In the genomic region with DNA sequence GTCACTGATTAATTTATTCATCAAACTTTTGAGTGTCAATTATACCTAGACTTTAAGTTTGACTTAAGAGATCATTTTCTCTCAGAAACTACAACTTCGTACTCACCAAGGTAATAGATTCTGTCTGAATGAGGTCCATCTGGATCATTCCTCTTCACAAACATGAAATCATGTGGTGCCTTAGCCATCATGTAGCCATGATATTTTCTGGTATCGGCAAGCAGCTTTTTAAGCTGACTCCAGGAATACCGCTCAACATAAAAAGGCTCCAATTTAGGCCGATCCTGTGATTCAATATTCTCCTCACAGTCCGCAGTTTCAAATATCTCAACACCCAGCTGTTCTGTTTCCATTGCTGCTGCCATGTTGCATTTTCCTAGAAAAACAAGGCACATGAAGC, we compare ENCODE assay signal across 14 cellular contexts. TPM values are rescaled to one million over a fixed set of nuclear protein-coding genes. Genes with fewer than 3 reads are reported as not detected.
A peak's percentile ranks its signal among the peaks of the same experiment; 100 is the strongest.
DNase-seq lines count a peak whose midpoint lies in the region; ATAC-seq and TF ChIP-seq lines count a peak whose summit lies in the region.
"Had no signal": no experiment of that assay in that cellular context is flagged by ENCODE, and none has a peak within 500 bp of the region (broad histone marks: within the 10 kb centered on the region; RNA-seq: fewer than 3 reads in every experiment).

No MANE protein-coding gene starts in this region.

- no peak for DNase-seq in activated naive CD8-positive, alpha-beta T cell treated with anti-CD3 and anti-CD28 coated beads for 36 hours
- no peak for DNase-seq in dorsolateral prefrontal cortex
- no peak for DNase-seq in naive thymus-derived CD8-positive, alpha-beta T cell
- DNase-seq in NCI-H524 treated with DMSO at 0.1 percent for 48 hours (lab: John Stamatoyannopoulos, UW): no peak
- DNase-seq in right lobe of liver: no peak
- no peak for DNase-seq in nephron progenitor cell
- DNase-seq: activated CD4-positive, alpha-beta T cell treated with anti-CD3 and anti-CD28 coated beads, Interleukin-2, amount 10 ng/mL, durations not matched to agents 7 days and 5 days; CD4-positive, alpha-beta T cell; NCI-H69; stimulated activated CD4-positive, alpha-beta T cell treated with anti-CD3 and anti-CD28 coated beads, Interleukin-2, amount 100 ng/mL, for 24 hours had no signal

- peaks cover 12% of the 10 kb centered on the region for H3K36me3 Mint-ChIP-seq in activated naive CD8-positive, alpha-beta T cell treated with anti-CD3 and anti-CD28 coated beads for 36 hours
- peaks cover 0 to 66% (median 3%) of the 10 kb centered on the region in 3 donors for H3K36me3 Mint-ChIP-seq in naive thymus-derived CD8-positive, alpha-beta T cell
- H3K36me3 Mint-ChIP-seq in nephron progenitor cell (ENCODE audit: low read depth): peaks cover 37% of the 10 kb centered on the region

- H3K27me3 ChIP-seq in dorsolateral prefrontal cortex: no peaks in the 10 kb centered on the region
- no peaks in the 10 kb centered on the region for H3K27me3 ChIP-seq in right lobe of liver
- H3K27me3 ChIP-seq: cardiac muscle cell had no signal

- peak overlapping the region in 58 of 59 donors; percentile 8 to 59 (median 38) for H3K4me3 ChIP-seq in dorsolateral prefrontal cortex
- H3K4me3 ChIP-seq in right lobe of liver: no peak overlapping the region
- H3K4me3 ChIP-seq: cardiac muscle cell, lung had no signal

- intact Hi-C loops in dorsolateral prefrontal cortex (cut with DNase I) (no loop called here), right lobe of liver (cut with DNase I) (no loop called here)

- H3K4me3 Mint-ChIP-seq in activated naive CD8-positive, alpha-beta T cell treated with anti-CD3 and anti-CD28 coated beads for 36 hours: no peak overlapping the region
- no peak overlapping the region for H3K4me3 Mint-ChIP-seq in naive thymus-derived CD8-positive, alpha-beta T cell
- no peak overlapping the region for H3K4me3 Mint-ChIP-seq in nephron progenitor cell
- H3K4me3 Mint-ChIP-seq: activated CD4-positive, alpha-beta T cell treated with anti-CD3 and anti-CD28 coated beads, Interleukin-2, amount 10 ng/mL, durations not matched to agents 7 days and 5 days; CD4-positive, alpha-beta T cell had no signal

- no peak for TF ChIP-seq CTCF in dorsolateral prefrontal cortex (IDR thresholded peaks at IDR 0.05 in 54 of 56, conservative IDR thresholded peaks at IDR 0.05 in 2 of 56; ENCODE audit: low read depth in 1 of 56, partially characterized antibody in 56 of 56)
- no peak for TF ChIP-seq CTCF in right lobe of liver (IDR thresholded peaks at IDR 0.05)
- TF ChIP-seq CTCF in nephron progenitor cell (IDR thresholded peaks at IDR 0.05): no peak

- no peak for TF ChIP-seq POLR2A in right lobe of liver (IDR thresholded peaks at IDR 0.05)

- H3K4me1 ChIP-seq in right lobe of liver: peaks cover 0 to 14% (median 7%) of the 10 kb centered on the region in 4 donors

- H3K9me3 ChIP-seq in right lobe of liver: no peaks in the 10 kb centered on the region

- no peaks in the 10 kb centered on the region for H3K9me3 Mint-ChIP-seq in activated naive CD8-positive, alpha-beta T cell treated with anti-CD3 and anti-CD28 coated beads for 36 hours
- no peaks in the 10 kb centered on the region for H3K9me3 Mint-ChIP-seq in naive thymus-derived CD8-positive, alpha-beta T cell
- no peaks in the 10 kb centered on the region for H3K9me3 Mint-ChIP-seq in nephron progenitor cell
- H3K9me3 Mint-ChIP-seq: activated CD4-positive, alpha-beta T cell treated with anti-CD3 and anti-CD28 coated beads, Interleukin-2, amount 10 ng/mL, durations not matched to agents 7 days and 5 days; CD4-positive, alpha-beta T cell had no signal

- peaks cover 0 to 24% (median 2%) of the 10 kb centered on the region in 4 donors for H3K36me3 ChIP-seq in right lobe of liver

- WGBS in right lobe of liver (ENCODE audit: insufficient coverage, low coverage, low lambda C conversion rate, missing lambda C conversion rate): 93% methylated on average over 5 of the region's 5 CpGs

- peak overlapping the region in 58 of 59 donors; percentile 15 to 92 (median 78) for H3K27ac ChIP-seq in dorsolateral prefrontal cortex
- peak overlapping the region; percentile 51 for H3K27ac ChIP-seq in temporal lobe (ENCODE audit: low read depth, low read length)
- H3K27ac ChIP-seq in right lobe of liver: no peak overlapping the region
- H3K27ac ChIP-seq: cardiac muscle cell, KMS-11 had no signal

- ATAC-seq in naive thymus-derived CD8-positive, alpha-beta T cell: no peak
- ATAC-seq in right lobe of liver: no peak

- H3K27ac Mint-ChIP-seq in activated naive CD8-positive, alpha-beta T cell treated with anti-CD3 and anti-CD28 coated beads for 36 hours: peak overlapping the region; percentile 31
- peak overlapping the region in 6 of 10 donors; percentile 6 to 93 (median 34) for H3K27ac Mint-ChIP-seq in naive thymus-derived CD8-positive, alpha-beta T cell
- no peak overlapping the region for H3K27ac Mint-ChIP-seq in nephron progenitor cell
- H3K27ac Mint-ChIP-seq: activated CD4-positive, alpha-beta T cell treated with anti-CD3 and anti-CD28 coated beads, Interleukin-2, amount 10 ng/mL, durations not matched to agents 7 days and 5 days; CD4-positive, alpha-beta T cell had no signal

- no peaks in the 10 kb centered on the region for H3K27me3 Mint-ChIP-seq in activated naive CD8-positive, alpha-beta T cell treated with anti-CD3 and anti-CD28 coated beads for 36 hours
- no peaks in the 10 kb centered on the region for H3K27me3 Mint-ChIP-seq in naive thymus-derived CD8-positive, alpha-beta T cell
- no peaks in the 10 kb centered on the region for H3K27me3 Mint-ChIP-seq in nephron progenitor cell (ENCODE audit: low read depth, poor library complexity)
- H3K27me3 Mint-ChIP-seq: activated CD4-positive, alpha-beta T cell treated with anti-CD3 and anti-CD28 coated beads, Interleukin-2, amount 10 ng/mL, durations not matched to agents 7 days and 5 days; CD4-positive, alpha-beta T cell had no signal

- POLR2A ChIA-PET in naive thymus-derived CD8-positive, alpha-beta T cell (lab: Charles Lee): interaction anchor here (0.7 kb wide), 1 partner anchor 99 kb away, joined by 3 read pairs; the partner anchor contains the start of gene INTS14

- peaks cover 41% of the 10 kb centered on the region for H3K4me1 Mint-ChIP-seq in activated naive CD8-positive, alpha-beta T cell treated with anti-CD3 and anti-CD28 coated beads for 36 hours
- peaks cover 13 to 71% (median 49%) of the 10 kb centered on the region in 4 donors for H3K4me1 Mint-ChIP-seq in naive thymus-derived CD8-positive, alpha-beta T cell
- H3K4me1 Mint-ChIP-seq in nephron progenitor cell: peaks cover 28% of the 10 kb centered on the region

RNA-seq across cellular contexts. Expression of gene DPP8, which starts 5.3 kb away (rescaled TPM):
- 10 to 100 TPM; 27.1 to 30.8 TPM for total RNA-seq in activated naive CD8-positive, alpha-beta T cell treated with anti-CD3 and anti-CD28 coated beads for 36 hours
- total RNA-seq in dorsolateral prefrontal cortex (10 to 100 TPM; 43.5 to 88.6 (median 63.2) TPM), temporal lobe (53.6 TPM), right lobe of liver (10 to 100 TPM in 3 of 6 experiments, 1 to 10 TPM in 3; 7.6 to 12.3 (median 10.3) TPM)
- 10 to 100 TPM; 60.3 to 63.8 TPM for total RNA-seq in naive thymus-derived CD8-positive, alpha-beta T cell
- polyA plus RNA-seq in naive thymus-derived CD8-positive, alpha-beta T cell: 10 to 100 TPM; 38.1 to 47.1 (median 41.8) TPM

RNA-seq across cellular contexts. Expression of gene HACD3, which starts 18.1 kb away (rescaled TPM):
- total RNA-seq in activated naive CD8-positive, alpha-beta T cell treated with anti-CD3 and anti-CD28 coated beads for 36 hours: 10 to 100 TPM; 43.7 to 46.5 TPM
- total RNA-seq in dorsolateral prefrontal cortex (100 to 1,000 TPM in 59 of 120 experiments, 10 to 100 TPM in 61; 71.7 to 121 (median 99.9) TPM), temporal lobe (98.1 TPM), right lobe of liver (10 to 100 TPM; 48.7 to 73.9 (median 61.7) TPM)
- 10 to 100 TPM; 22.8 to 25.2 TPM for total RNA-seq in naive thymus-derived CD8-positive, alpha-beta T cell
- 10 to 100 TPM; 26.1 to 31.6 (median 30.6) TPM for polyA plus RNA-seq in naive thymus-derived CD8-positive, alpha-beta T cell

Comparison
In these comparisons a context has a peak if more than half of its experiments do, and no peak if none do; other contexts are left out.
1. H3K27ac ChIP-seq: peak in dorsolateral prefrontal cortex (58 of 59) and temporal lobe (single experiment); none in right lobe of liver (0 of 3).
2. H3K4me3 ChIP-seq: peak in dorsolateral prefrontal cortex (58 of 59); none in right lobe of liver (0 of 3).